In the genomic region with DNA sequence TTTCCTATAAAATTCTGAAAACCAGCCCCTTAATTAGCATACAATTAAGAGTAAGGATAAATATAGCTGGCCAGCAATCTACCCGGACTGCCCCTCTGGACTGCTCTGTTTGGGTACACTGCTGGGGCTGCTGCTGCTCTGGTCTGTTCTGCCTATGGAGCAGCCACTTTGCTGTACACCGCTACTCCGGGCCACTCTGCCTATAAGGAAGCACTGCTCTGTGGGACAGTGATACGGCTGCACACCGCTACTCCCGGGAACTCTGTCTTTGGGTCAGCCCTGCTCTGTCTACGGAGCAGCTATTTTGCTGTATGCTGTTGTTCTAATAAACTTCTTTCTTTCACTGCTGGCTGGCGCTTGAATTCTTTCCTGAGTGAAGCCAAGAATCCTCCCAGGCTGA, we compare ENCODE assay signal across 30 cellular contexts.
"Had no signal": no experiment of that assay in that cellular context is flagged by ENCODE, and none has a peak within 500 bp of the region (broad histone marks: within the 10 kb centered on the region; RNA-seq: fewer than 3 reads in every experiment).

No MANE protein-coding gene starts in this region.

- ATAC-seq: activated CD4-positive, alpha-beta T cell treated with anti-CD3 and anti-CD28 coated beads for 36 hours; activated T-helper 17 cell treated with anti-CD3 and anti-CD28 coated beads, Interleukin-2, amount 50 U/mL, for 72 hours; K562; T-helper 17 cell had no signal

- H3K27ac Mint-ChIP-seq: activated CD4-positive, alpha-beta memory T cell treated with anti-CD3 and anti-CD28 coated beads, Interleukin-2, amount 10 ng/mL, durations not matched to agents 7 days and 5 days; activated CD4-positive, alpha-beta T cell treated with anti-CD3 and anti-CD28 coated beads for 36 hours; activated naive CD4-positive, alpha-beta T cell treated with anti-CD3 and anti-CD28 coated beads for 36 hours; activated naive CD8-positive, alpha-beta T cell; activated T-helper 17 cell treated with anti-CD3 and anti-CD28 coated beads, Interleukin-2, amount 50 U/mL, for 72 hours; brain; T-helper 17 cell had no signal

- DNase-seq: activated CD4-positive, alpha-beta memory T cell treated with anti-CD3 and anti-CD28 coated beads, Interleukin-2, amount 10 ng/mL, durations not matched to agents 7 days and 5 days; activated CD4-positive, alpha-beta T cell treated with anti-CD3 and anti-CD28 coated beads for 36 hours; activated CD4-positive, alpha-beta T cell treated with anti-CD3 and anti-CD28 coated beads, Interleukin-2, amount 50 U/mL, for 1 hour; activated CD4-positive, CD25-positive, alpha-beta regulatory T cell; activated gamma-delta T cell; activated naive CD4-positive, alpha-beta T cell treated with anti-CD3 and anti-CD28 coated beads for 36 hours; activated T-cell treated with anti-CD3 and anti-CD28 coated beads for 4 hours; activated T-cell treated with anti-CD3 and anti-CD28 coated beads, Interleukin-2, amount 50 U/mL, for 48 hours; amygdala; Karpas-422; MM.1S; NCI-H1105; NCI-H1436; NCI-H1694 treated with DMSO at 0.1 percent for 48 hours; NCI-H2029 treated with DMSO at 0.1 percent for 48 hours; NCI-H345; NCI-H510A treated with DMSO at 0.1 percent for 48 hours; NCI-H69; NK-92 treated with Interleukin-12 subunit alpha and Interleukin-12 subunit beta, amount 100 ng/mL, for 24 hours; OCI-M1; Peyer's patch; SHP77; T-helper 17 cell; T-helper 9 cell had no signal

- H3K4me1 Mint-ChIP-seq: activated CD4-positive, alpha-beta memory T cell treated with anti-CD3 and anti-CD28 coated beads, Interleukin-2, amount 10 ng/mL, durations not matched to agents 7 days and 5 days; activated CD4-positive, alpha-beta T cell treated with anti-CD3 and anti-CD28 coated beads for 36 hours; activated T-helper 17 cell treated with anti-CD3 and anti-CD28 coated beads, Interleukin-2, amount 50 U/mL, for 72 hours; brain; T-helper 17 cell had no signal

- H3K27me3 ChIP-seq: Peyer's patch, SJSA1 had no signal

- H3K4me3 Mint-ChIP-seq: activated CD4-positive, alpha-beta memory T cell treated with anti-CD3 and anti-CD28 coated beads, Interleukin-2, amount 10 ng/mL, durations not matched to agents 7 days and 5 days; activated CD4-positive, alpha-beta T cell treated with anti-CD3 and anti-CD28 coated beads for 36 hours; activated naive CD4-positive, alpha-beta T cell treated with anti-CD3 and anti-CD28 coated beads for 36 hours; activated naive CD8-positive, alpha-beta T cell; activated T-helper 17 cell treated with anti-CD3 and anti-CD28 coated beads, Interleukin-2, amount 50 U/mL, for 72 hours; brain; T-helper 17 cell had no signal

- H3K4me1 ChIP-seq: Peyer's patch, SJSA1 had no signal

- H3K4me3 ChIP-seq: K562, Peyer's patch, SJSA1 had no signal

- H3K36me3 ChIP-seq: Peyer's patch, SJSA1 had no signal

- H3K9me3 ChIP-seq: Peyer's patch, SJSA1 had no signal

- H3K9me3 Mint-ChIP-seq: brain had no signal

- H3K27me3 Mint-ChIP-seq: activated CD4-positive, alpha-beta memory T cell treated with anti-CD3 and anti-CD28 coated beads, Interleukin-2, amount 10 ng/mL, durations not matched to agents 7 days and 5 days; activated CD4-positive, alpha-beta T cell treated with anti-CD3 and anti-CD28 coated beads for 36 hours; activated naive CD8-positive, alpha-beta T cell; activated T-helper 17 cell treated with anti-CD3 and anti-CD28 coated beads, Interleukin-2, amount 50 U/mL, for 72 hours; brain; T-helper 17 cell had no signal

- H3K36me3 Mint-ChIP-seq: activated naive CD8-positive, alpha-beta T cell; brain had no signal

- H3K27ac ChIP-seq: Peyer's patch, RWPE1, SJSA1 had no signal
